Comparison of ENCODE assay signal across 15 cellular contexts in genomic region chr4:106208481-106209460, GRCh38.
"Had no signal": no experiment of that assay in that cellular context is flagged by ENCODE, and none has a peak within 500 bp of the region (broad histone marks: within the 10 kb centered on the region; RNA-seq: fewer than 3 reads in every experiment).

No MANE protein-coding gene starts in this region.

- DNase-seq: activated CD4-positive, alpha-beta T cell treated with anti-CD3 and anti-CD28 coated beads, Interleukin-2, amount 10 ng/mL, durations not matched to agents 7 days and 5 days; activated CD4-positive, CD25-positive, alpha-beta regulatory T cell; activated CD8-positive, alpha-beta memory T cell treated with anti-CD3 and anti-CD28 coated beads for 24 hours; activated T-cell treated with anti-CD3 and anti-CD28 coated beads for 4 hours; amygdala; brain microvascular endothelial cell; gastrocnemius medialis; kidney glomerular epithelial cell; natural killer cell; occipital lobe; psoas muscle; stimulated activated CD4-positive, alpha-beta T cell treated with anti-CD3 and anti-CD28 coated beads, Interleukin-2, amount 100 ng/mL, for 48 hours had no signal

- H3K4me3 Mint-ChIP-seq: activated CD4-positive, alpha-beta T cell treated with anti-CD3 and anti-CD28 coated beads, Interleukin-2, amount 10 ng/mL, durations not matched to agents 7 days and 5 days; natural killer cell; stimulated activated naive CD8-positive, alpha-beta T cell treated with anti-CD3 and anti-CD28 coated beads, Interleukin-15, Interleukin-2, amounts not matched to agents 100 ng/mL and 50 ng/mL, for 24 hours had no signal

- H3K36me3 Mint-ChIP-seq: activated naive CD4-positive, alpha-beta T cell treated with anti-CD3 and anti-CD28 coated beads, Interleukin-2, amount 50 U/mL, for 72 hours; natural killer cell had no signal

- ATAC-seq: activated naive CD4-positive, alpha-beta T cell treated with anti-CD3 and anti-CD28 coated beads, Interleukin-2, amount 50 U/mL, for 72 hours; gastrocnemius medialis; mucosa of descending colon; natural killer cell; psoas muscle had no signal

- H3K9me3 Mint-ChIP-seq: activated CD4-positive, alpha-beta T cell treated with anti-CD3 and anti-CD28 coated beads, Interleukin-2, amount 10 ng/mL, durations not matched to agents 7 days and 5 days; activated naive CD4-positive, alpha-beta T cell treated with anti-CD3 and anti-CD28 coated beads, Interleukin-2, amount 50 U/mL, for 72 hours; natural killer cell; stimulated activated naive CD8-positive, alpha-beta T cell treated with anti-CD3 and anti-CD28 coated beads, Interleukin-15, Interleukin-2, amounts not matched to agents 100 ng/mL and 50 ng/mL, for 24 hours had no signal

- H3K27ac Mint-ChIP-seq: activated CD4-positive, alpha-beta T cell treated with anti-CD3 and anti-CD28 coated beads, Interleukin-2, amount 10 ng/mL, durations not matched to agents 7 days and 5 days; activated naive CD4-positive, alpha-beta T cell treated with anti-CD3 and anti-CD28 coated beads, Interleukin-2, amount 50 U/mL, for 72 hours; natural killer cell; stimulated activated naive CD8-positive, alpha-beta T cell treated with anti-CD3 and anti-CD28 coated beads, Interleukin-15, Interleukin-2, amounts not matched to agents 100 ng/mL and 50 ng/mL, for 24 hours had no signal

- H3K4me1 Mint-ChIP-seq: activated CD4-positive, alpha-beta T cell treated with anti-CD3 and anti-CD28 coated beads, Interleukin-2, amount 10 ng/mL, durations not matched to agents 7 days and 5 days; natural killer cell had no signal

- H3K27me3 Mint-ChIP-seq: activated CD4-positive, alpha-beta T cell treated with anti-CD3 and anti-CD28 coated beads, Interleukin-2, amount 10 ng/mL, durations not matched to agents 7 days and 5 days; stimulated activated naive CD8-positive, alpha-beta T cell treated with anti-CD3 and anti-CD28 coated beads, Interleukin-15, Interleukin-2, amounts not matched to agents 100 ng/mL and 50 ng/mL, for 24 hours had no signal
